21 cellular contexts compared by ENCODE assay signal in the genomic region with DNA sequence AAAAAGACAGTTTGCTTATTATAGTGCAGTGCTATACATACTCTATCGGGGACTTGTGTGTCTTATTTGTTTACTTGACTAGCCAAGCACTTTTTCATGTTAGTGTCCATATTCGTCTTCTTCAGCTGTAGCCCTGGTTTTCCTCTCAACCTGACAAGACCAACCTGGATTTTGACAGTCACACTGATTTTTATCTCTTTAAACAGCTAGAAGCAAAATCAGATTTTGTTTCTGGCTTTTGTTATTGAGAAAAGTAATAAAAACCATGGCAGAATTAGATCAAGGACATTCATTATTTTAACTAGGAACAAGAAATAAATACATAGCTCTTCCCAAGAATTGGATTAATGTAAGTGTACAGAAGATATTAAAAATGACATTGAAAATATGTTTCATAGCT.
"Had no signal": no experiment of that assay in that cellular context is flagged by ENCODE, and none has a peak within 500 bp of the region (broad histone marks: within the 10 kb centered on the region; RNA-seq: fewer than 3 reads in every experiment).

No MANE protein-coding gene starts in this region.

- H3K4me1 Mint-ChIP-seq: activated naive CD4-positive, alpha-beta T cell treated with anti-CD3 and anti-CD28 coated beads, Interleukin-2, amount 50 U/mL, for 24 hours had no signal

- H3K9me3 ChIP-seq: breast epithelium had no signal

- H3K27ac Mint-ChIP-seq: activated CD8-positive, alpha-beta T cell treated with anti-CD3 and anti-CD28 coated beads for 36 hours; activated naive CD4-positive, alpha-beta T cell treated with anti-CD3 and anti-CD28 coated beads, Interleukin-2, amount 50 U/mL, for 24 hours; activated T-cell treated with anti-CD3 and anti-CD28 coated beads, Interleukin-2, amount 50 U/mL, for 72 hours had no signal

- H3K9me3 Mint-ChIP-seq: activated CD8-positive, alpha-beta T cell treated with anti-CD3 and anti-CD28 coated beads for 36 hours; activated naive CD4-positive, alpha-beta T cell treated with anti-CD3 and anti-CD28 coated beads, Interleukin-2, amount 50 U/mL, for 24 hours; activated T-cell treated with anti-CD3 and anti-CD28 coated beads, Interleukin-2, amount 50 U/mL, for 72 hours had no signal

- H3K4me3 ChIP-seq: breast epithelium had no signal

- H3K27me3 Mint-ChIP-seq: activated naive CD4-positive, alpha-beta T cell treated with anti-CD3 and anti-CD28 coated beads, Interleukin-2, amount 50 U/mL, for 24 hours had no signal

- DNase-seq: activated CD4-positive, alpha-beta T cell treated with anti-CD3 and anti-CD28 coated beads for 4 hours; activated CD8-positive, alpha-beta memory T cell treated with anti-CD3 and anti-CD28 coated beads, Interleukin-2, amount 50 U/mL, for 4 hours; activated CD8-positive, alpha-beta T cell treated with anti-CD3 and anti-CD28 coated beads for 36 hours; activated naive CD4-positive, alpha-beta T cell; activated T-cell treated with anti-CD3 and anti-CD28 coated beads, Interleukin-2, amount 50 U/mL, for 72 hours; aorta; caudate nucleus; NCI-H1092; NCI-H1417; NCI-H1694; NCI-H2029 treated with DMSO at 0.1 percent for 48 hours; NCI-H446; NCI-H524; PC-3; SHP77 treated with DMSO at 0.1 percent for 48 hours; T-helper 1 cell had no signal

- H3K27me3 ChIP-seq: breast epithelium had no signal

- ATAC-seq: activated CD4-positive, CD25-positive, alpha-beta regulatory T cell treated with anti-CD3 and anti-CD28 coated beads, Interleukin-2, amount 50 U/mL, for 24 hours; activated CD8-positive, alpha-beta T cell treated with anti-CD3 and anti-CD28 coated beads for 36 hours; activated T-cell treated with anti-CD3 and anti-CD28 coated beads, Interleukin-2, amount 50 U/mL, for 72 hours; PC-3 had no signal

- H3K36me3 Mint-ChIP-seq: activated naive CD4-positive, alpha-beta T cell treated with anti-CD3 and anti-CD28 coated beads, Interleukin-2, amount 50 U/mL, for 24 hours had no signal

- H3K36me3 ChIP-seq: breast epithelium had no signal

- H3K4me1 ChIP-seq: breast epithelium had no signal

- H3K27ac ChIP-seq: breast epithelium, KMS-11, VCaP had no signal

- H3K4me3 Mint-ChIP-seq: activated CD8-positive, alpha-beta T cell treated with anti-CD3 and anti-CD28 coated beads for 36 hours; activated naive CD4-positive, alpha-beta T cell treated with anti-CD3 and anti-CD28 coated beads, Interleukin-2, amount 50 U/mL, for 24 hours; activated T-cell treated with anti-CD3 and anti-CD28 coated beads, Interleukin-2, amount 50 U/mL, for 72 hours had no signal
